ENCODE assay signal across 22 cellular contexts in genomic region chr1:229159668-229160544, GRCh38.
DNase-seq lines count a peak whose midpoint lies in the region; ATAC-seq, FAIRE-seq and TF ChIP-seq lines count a peak whose summit lies in the region.
"Had no signal": no experiment of that assay in that cellular context is flagged by ENCODE, and none has a peak within 500 bp of the region (broad histone marks: within the 10 kb centered on the region; RNA-seq: fewer than 3 reads in every experiment).

No MANE protein-coding gene starts in this region.

- ATAC-seq in K562 = no peak; the same call in 2 of the 3 replicates
- ATAC-seq: effector memory CD8-positive, alpha-beta T cell; left ventricle myocardium superior had no signal

- H3K36me3 ChIP-seq in K562 (ENCODE audit: control insufficient read depth, insufficient read depth, low read length) (no peaks in the 10 kb centered on the region), skeletal muscle tissue (ENCODE audit: control insufficient read depth in 3 of 3, insufficient read depth in 3 of 3, low read length in 3 of 3) (no peaks in the 10 kb centered on the region), testis (ENCODE audit: low read depth, missing control alignments) (no peaks in the 10 kb centered on the region)

- no peaks in the 10 kb centered on the region for H3K36me3 Mint-ChIP-seq in endothelial cell (ENCODE audit: low read depth, unreplicated experiment)

- TF ChIP-seq CTCF in K562 (IDR thresholded peaks at IDR 0.05 in 2 of 3, conservative IDR thresholded peaks at IDR 0.05 in 1 of 3; ENCODE audit: insufficient read depth in 2 of 3, low read depth in 1 of 3, low read length in 3 of 3) = no peak
- TF ChIP-seq CTCF in endothelial cell (IDR thresholded peaks at IDR 0.05; ENCODE audit: unreplicated experiment) = no peak
- TF ChIP-seq CTCF in testis (IDR thresholded peaks at IDR 0.05) = no peak

- H3K27ac ChIP-seq in K562 (ENCODE audit: extremely low read depth, low read depth, low read length) = no peak overlapping the region
- H3K27ac ChIP-seq in skeletal muscle tissue (ENCODE audit: low read depth, low read length) = peak overlapping the region; percentile 51
- H3K27ac ChIP-seq in testis = no peak overlapping the region

- H3K27ac Mint-ChIP-seq in endothelial cell (ENCODE audit: unreplicated experiment) = no peak overlapping the region
- H3K27ac Mint-ChIP-seq: effector memory CD8-positive, alpha-beta T cell had no signal

- H3K9me3 ChIP-seq in K562 (replicated peaks; ENCODE audit: control insufficient read depth, insufficient read depth, low read depth, low read length) (no peaks in the 10 kb centered on the region), skeletal muscle tissue (ENCODE audit: control insufficient read depth in 3 of 3, low read length in 3 of 3) (no peaks in the 10 kb centered on the region), testis (no peaks in the 10 kb centered on the region)

- no peak overlapping the region for H3K4me3 Mint-ChIP-seq in endothelial cell (ENCODE audit: unreplicated experiment)
- H3K4me3 Mint-ChIP-seq: central memory CD8-positive, alpha-beta T cell; effector memory CD8-positive, alpha-beta T cell had no signal

- POLR2A ChIA-PET in K562 (lab: Yijun Ruan, JAX) = interaction anchor here (0.7 kb wide), 1 partner anchor 14 kb away, joined by 4 read pairs; no protein-coding TSS in a partner anchor

- H3K9me1 ChIP-seq in K562 (ENCODE audit: control insufficient read depth, insufficient read depth, low read length) = no peaks in the 10 kb centered on the region

- WGBS in K562 (ENCODE audit: insufficient coverage, low coverage, missing lambda C conversion rate) = 0% methylated on average over 8 of the region's 8 CpGs
- 81 to 84% methylated on average over 7 to 8 of the region's 8 CpGs for WGBS in testis, 2 donors

- peaks cover 1% of the 10 kb centered on the region for H3K27me3 Mint-ChIP-seq in endothelial cell (ENCODE audit: unreplicated experiment)
- H3K27me3 Mint-ChIP-seq: central memory CD8-positive, alpha-beta T cell; effector memory CD8-positive, alpha-beta T cell had no signal

- H3K4me1 ChIP-seq in K562 (replicated peaks in 1 of 2; ENCODE audit: control insufficient read depth in 2 of 2, insufficient read depth in 2 of 2, low read length in 2 of 2) = no peaks in the 10 kb centered on the region
- H3K4me1 ChIP-seq in skeletal muscle tissue (ENCODE audit: control insufficient read depth in 3 of 3, insufficient read depth in 3 of 3, low read length in 3 of 3) = peaks cover 0 to 9% (median 4%) of the 10 kb centered on the region in 3 donors
- H3K4me1 ChIP-seq in testis = peaks cover 9% of the 10 kb centered on the region

- H3K9ac ChIP-seq in K562 (ENCODE audit: insufficient read depth in 1 of 2, low read depth in 2 of 2, low read length in 2 of 2) = no peak overlapping the region
- H3K9ac ChIP-seq in skeletal muscle tissue (ENCODE audit: low read depth in 1 of 3, low read length in 3 of 3) = no peak overlapping the region

- FAIRE-seq in K562 (lab: Jason Lieb, UNC) = no peak
- FAIRE-seq: GM12892, H54 had no signal

- BruUV-seq in K562 (replicated peaks; lab: Mats Ljungman, UMichigan) = no TSS peak

- no peaks in the 10 kb centered on the region for H4K20me1 ChIP-seq in K562 (replicated peaks; ENCODE audit: control insufficient read depth, insufficient read depth, low read length)

- H3K9me3 Mint-ChIP-seq in endothelial cell (ENCODE audit: unreplicated experiment) = no peaks in the 10 kb centered on the region
- H3K9me3 Mint-ChIP-seq: central memory CD8-positive, alpha-beta T cell; effector memory CD8-positive, alpha-beta T cell had no signal

- TF ChIP-seq RAD21 in K562 (CRISPR knock-in tag; conservative IDR thresholded peaks at IDR 0.05 in 1 of 2, IDR thresholded peaks at IDR 0.05 in 1 of 2) = no peak

- peaks cover 21% of the 10 kb centered on the region for H3K4me1 Mint-ChIP-seq in endothelial cell (ENCODE audit: unreplicated experiment)

- TF ChIP-seq POLR2A in K562 (conservative IDR thresholded peaks at IDR 0.05) (no peak), testis (IDR thresholded peaks at IDR 0.05) (no peak)

- in situ Hi-C loops in K562 (cut with MboI) = no loop called here

- no peak for TF ChIP-seq EP300 in K562 (IDR thresholded peaks at IDR 0.05; ENCODE audit: low read length)

- DNase-seq in NCI-H510A treated with DMSO at 0.1 percent for 48 hours (lab: John Stamatoyannopoulos, UW) = peak; percentile 29
- no peak for DNase-seq in NCI-H510A (lab: John Stamatoyannopoulos, UW)
- DNase-seq in NCI-H2171 (lab: John Stamatoyannopoulos, UW) = peak; percentile 46
- DNase-seq in K562 (ENCODE audit: extremely low read depth in 1 of 4, low spot score in 3 of 4) = no peak
- no peak for DNase-seq in endothelial cell (ENCODE audit: low spot score)
- no peak for DNase-seq in testis
- DNase-seq in activated naive CD4-positive, alpha-beta T cell treated with Interleukin-2 at 50 U/mL for 16 hours = no peak
- DNase-seq: anterior cingulate cortex; C1 segment of cervical spinal cord; DMS53; effector memory CD8-positive, alpha-beta T cell; glutamatergic neuron; IMR-90; left ventricle myocardium superior; MM.1S; occipital lobe; retina; Right ventricle myocardium superior had no signal

- H3K4me2 ChIP-seq in K562 (ENCODE audit: insufficient read depth, low read length) = no peak overlapping the region

- CTCF ChIA-PET in K562 (lab: Yijun Ruan, JAX; ENCODE audit: low intra/inter-chr PET ratio) = no interaction called here

- H3K27me3 ChIP-seq in K562 (ENCODE audit: control insufficient read depth in 2 of 2, insufficient read depth in 2 of 2, low read length in 2 of 2) = peaks cover 15 to 36% of the 10 kb centered on the region in 2 experiments; a peak in 4 of 5 replicates
- peaks cover 0 to 4% (median 0%) of the 10 kb centered on the region in 3 donors for H3K27me3 ChIP-seq in skeletal muscle tissue (ENCODE audit: control insufficient read depth in 3 of 3, insufficient read depth in 3 of 3, low read length in 3 of 3)
- H3K27me3 ChIP-seq in testis = no peaks in the 10 kb centered on the region

- H3K79me2 ChIP-seq in K562 (ENCODE audit: control insufficient read depth, insufficient read depth, low read length) = no peaks in the 10 kb centered on the region

- H3K4me3 ChIP-seq in K562 (no peak overlapping the region), skeletal muscle tissue (ENCODE audit: low read length in 3 of 3) (no peak overlapping the region), testis (no peak overlapping the region)

- no peak overlapping the region for H2AFZ ChIP-seq in K562 (ENCODE audit: low read depth, low read length)

- intact Hi-C loops in K562 (cut with micrococcal nuclease) = no loop called here
- intact Hi-C loops in testis (cut with DNase I; ENCODE audit: low total_unique reads) = no loop called here

TF ChIP-seq in K562, 482 proteins besides CTCF, POLR2A, EP300 and RAD21:
- TF ChIP-seq RERE (CRISPR knock-in tag; IDR thresholded peaks at IDR 0.05; ENCODE audit: borderline replicate concordance) = no peak
- no peak for TF ChIP-seq ZBTB8A (IDR thresholded peaks at IDR 0.05; ENCODE audit: partially characterized antibody)
- peak; percentile 63 for TF ChIP-seq RFX1 (IDR thresholded peaks at IDR 0.05)
- TF ChIP-seq HDAC8 (tag; IDR thresholded peaks at IDR 0.05) = no peak

Comparison
In these comparisons a context has a peak if more than half of its experiments do, and no peak if none do; other contexts are left out.
1. DNase-seq: peak in NCI-H510A treated with DMSO at 0.1 percent for 48 hours (single experiment) and NCI-H2171 (single experiment); none in NCI-H510A (single experiment), K562 (0 of 4), endothelial cell (single experiment), testis (single experiment) and activated naive CD4-positive, alpha-beta T cell treated with Interleukin-2 at 50 U/mL for 16 hours (single experiment).